In the genomic region with DNA sequence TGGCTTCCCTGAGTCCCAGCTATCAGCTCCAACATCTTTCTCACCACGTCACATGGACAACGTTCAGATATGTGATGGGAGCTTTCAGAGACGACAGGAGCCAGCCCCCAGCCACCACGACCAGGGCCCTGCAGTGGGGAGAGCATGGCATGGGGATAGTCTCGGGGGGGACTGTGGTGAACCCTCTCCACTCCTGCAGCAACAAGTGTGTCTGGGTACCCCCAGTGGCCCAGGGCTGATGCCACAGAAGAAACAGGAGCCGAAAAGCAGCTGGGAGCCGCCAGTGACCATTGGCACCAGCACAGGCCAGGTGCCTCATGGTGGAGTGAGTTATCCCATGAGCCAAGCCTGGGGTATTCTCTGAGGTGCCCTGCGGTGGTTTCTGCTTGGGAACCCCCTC, we compare ENCODE assay signal across 20 cellular contexts.
"Had no signal": no experiment of that assay in that cellular context is flagged by ENCODE, and none has a peak within 500 bp of the region (broad histone marks: within the 10 kb centered on the region; RNA-seq: fewer than 3 reads in every experiment).

No MANE protein-coding gene starts in this region.

- DNase-seq: KBM-7, MV-4-11, NCI-H1092, NCI-H1436, NCI-H187, NCI-H2029, NCI-H2081 treated with DMSO at 0.1 percent for 48 hours, NCI-H2171, NCI-H226, NCI-H446, NCI-H510A, NCI-H524 treated with DMSO at 0.1 percent for 48 hours, NCI-H69, NCI-H774, RPMI8226, SIG-M5 had no signal

- FAIRE-seq: RCC 7860 had no signal

- H3K4me3 ChIP-seq: SJSA1, SK-N-MC had no signal

- H3K4me1 ChIP-seq: SJSA1 had no signal

- H3K36me3 ChIP-seq: SJSA1 had no signal

- H3K27ac ChIP-seq: HL-60, SJSA1, SK-N-MC had no signal
